1 cellular context compared by ENCODE assay signal in genomic region chr17:36082482-36083024, GRCh38.
TF ChIP-seq lines count a peak whose summit lies in the region.

No MANE protein-coding gene starts in this region.

TF ChIP-seq in GM12878, 131 proteins besides CTCF, POLR2A, EP300 and RAD21:
- TF ChIP-seq BHLHE40 (IDR thresholded peaks at IDR 0.05; ENCODE audit: borderline replicate concordance in 1 of 2, low read depth in 2 of 2, low read length in 1 of 2), result peak; percentile 69 to 84
- TF ChIP-seq TCF12 (IDR thresholded peaks at IDR 0.05; ENCODE audit: low read depth, low read length), result peak; percentile 25; the same call in 1 of the 2 replicates
- TF ChIP-seq RELB (IDR thresholded peaks at IDR 0.05; ENCODE audit: low read depth), result peak; percentile 76
- peak; percentile 47 for TF ChIP-seq SIX5 (IDR thresholded peaks at IDR 0.05; ENCODE audit: low read depth, low read length, severe bottlenecking)
- TF ChIP-seq NBN (IDR thresholded peaks at IDR 0.05), result peak; percentile 82
- TF ChIP-seq RELA (IDR thresholded peaks at IDR 0.05; ENCODE audit: borderline replicate concordance, partially characterized antibody), result peak; percentile 22
- TF ChIP-seq PKNOX1 (IDR thresholded peaks at IDR 0.05), result peak; percentile 42; the same call in 1 of the 2 replicates
- 0 out of 2 replicates have a peak, but pooled peaks have one; percentile 26 for TF ChIP-seq TCF3 (IDR thresholded peaks at IDR 0.05; ENCODE audit: borderline replicate concordance, insufficient read depth, low read depth, low read length)
- peak; percentile 59; the same call in 1 of the 2 replicates for TF ChIP-seq CHD2 (IDR thresholded peaks at IDR 0.05; ENCODE audit: borderline replicate concordance, low read depth, low read length)
- peak; percentile 55; the same call in 1 of the 3 replicates for TF ChIP-seq POU2F2 (IDR thresholded peaks at IDR 0.05; ENCODE audit: borderline replicate concordance, low read depth, low read length)
- peak; percentile 24; the same call in 1 of the 2 replicates for TF ChIP-seq GATAD2B (conservative IDR thresholded peaks at IDR 0.05; ENCODE audit: low read depth)
- peak; percentile 79 for TF ChIP-seq CBFB (IDR thresholded peaks at IDR 0.05; ENCODE audit: low read depth)
- TF ChIP-seq IKZF1 (conservative IDR thresholded peaks at IDR 0.05), result peak; percentile 81
- peak; percentile 55; the same call in 1 of the 2 replicates for TF ChIP-seq YY1 (IDR thresholded peaks at IDR 0.05; ENCODE audit: low read depth, low read length)
- 0 out of 2 replicates have a peak, but pooled peaks have one; percentile 60 for TF ChIP-seq ATF7 (IDR thresholded peaks at IDR 0.05; ENCODE audit: low read depth)
- TF ChIP-seq ZBTB11 (CRISPR knock-in tag; IDR thresholded peaks at IDR 0.05), result peak; percentile 84
- TF ChIP-seq MTA2 (IDR thresholded peaks at IDR 0.05; ENCODE audit: low read depth), result peak; percentile 62
- 0 out of 2 replicates have a peak, but pooled peaks have one; percentile 41 for TF ChIP-seq BCL11A (IDR thresholded peaks at IDR 0.05; ENCODE audit: low read depth, low read length)
- peak; percentile 83 for TF ChIP-seq RUNX3 (IDR thresholded peaks at IDR 0.05; ENCODE audit: low read length)
- TF ChIP-seq HCFC1 (IDR thresholded peaks at IDR 0.05; ENCODE audit: low read length), result peak; percentile 52
- TF ChIP-seq MEF2B (IDR thresholded peaks at IDR 0.05; ENCODE audit: partially characterized antibody, poor library complexity, severe bottlenecking), result peak; percentile 63
- peak; percentile 76; the same call in 1 of the 2 replicates for TF ChIP-seq SMARCA5 (IDR thresholded peaks at IDR 0.05)
- TF ChIP-seq SPI1 (IDR thresholded peaks at IDR 0.05; ENCODE audit: borderline replicate concordance, insufficient read depth, low read depth, low read length), result peak; percentile 38; the same call in 1 of the 2 replicates
- peak; percentile 24; the same call in 1 of the 2 replicates for TF ChIP-seq PAX5 (IDR thresholded peaks at IDR 0.05; ENCODE audit: borderline replicate concordance, low read depth, low read length)
- TF ChIP-seq SRF (IDR thresholded peaks at IDR 0.05; ENCODE audit: low read depth in 2 of 2, low read length in 2 of 2), result 0 out of 4 replicates have a peak, but pooled peaks of 1 of the 2 experiments have one; percentile 51
- TF ChIP-seq IKZF2 (IDR thresholded peaks at IDR 0.05), result peak; percentile 66 to 84; a peak in 3 of 4 replicates
- peak; percentile 43 for TF ChIP-seq SP1 (IDR thresholded peaks at IDR 0.05; ENCODE audit: low read depth, low read length)
- TF ChIP-seq GABPA (IDR thresholded peaks at IDR 0.05; ENCODE audit: low read depth), result peak; percentile 85
- peak; percentile 66 for TF ChIP-seq MLLT1 (IDR thresholded peaks at IDR 0.05)
- 0 out of 2 replicates have a peak, but pooled peaks have one; percentile 11 for TF ChIP-seq MEF2A (IDR thresholded peaks at IDR 0.05; ENCODE audit: insufficient read depth, low read depth, low read length)
- TF ChIP-seq ETV6 (conservative IDR thresholded peaks at IDR 0.05 in 1 of 2, IDR thresholded peaks at IDR 0.05 in 1 of 2; ENCODE audit: borderline replicate concordance in 1 of 2, low read depth in 1 of 2), result peak in 1 of 2 experiments; percentile 43; a peak in 1 of 4 replicates
- 0 out of 3 replicates have a peak, but pooled peaks of 1 of the 2 experiments have one; percentile 6 for TF ChIP-seq EGR1 (IDR thresholded peaks at IDR 0.05; ENCODE audit: borderline replicate concordance in 1 of 2, low read depth in 2 of 2, low read length in 2 of 2)
- peak; percentile 55; the same call in 1 of the 2 replicates for TF ChIP-seq HDGF (IDR thresholded peaks at IDR 0.05)
- TF ChIP-seq CREM (IDR thresholded peaks at IDR 0.05; ENCODE audit: low read depth), result peak; percentile 64
- peak; percentile 80 for TF ChIP-seq DPF2 (IDR thresholded peaks at IDR 0.05)
- TF ChIP-seq RB1 (IDR thresholded peaks at IDR 0.05; ENCODE audit: borderline replicate concordance), result 0 out of 2 replicates have a peak, but pooled peaks have one; percentile 30
- TF ChIP-seq TAF1 (IDR thresholded peaks at IDR 0.05; ENCODE audit: borderline replicate concordance, low read depth, low read length), result peak; percentile 37; the same call in 1 of the 2 replicates
- 0 out of 2 replicates have a peak, but pooled peaks have one; percentile 10 for TF ChIP-seq FOXM1 (IDR thresholded peaks at IDR 0.05; ENCODE audit: low read depth, low read length)
- TF ChIP-seq ZBTB40 (IDR thresholded peaks at IDR 0.05; ENCODE audit: borderline replicate concordance), result peak; percentile 82; the same call in 1 of the 2 replicates
- peak; percentile 26; the same call in 1 of the 2 replicates for TF ChIP-seq EED (IDR thresholded peaks at IDR 0.05; ENCODE audit: low read depth)
- peak; percentile 28 for TF ChIP-seq SMAD1 (IDR thresholded peaks at IDR 0.05; ENCODE audit: low read depth, partially characterized antibody)
- peak; percentile 57; the same call in 1 of the 2 replicates for TF ChIP-seq ZNF687 (IDR thresholded peaks at IDR 0.05)
